Comparison of ENCODE assay signal across 1 cellular context in genomic region chr7:77403957-77404356, GRCh38.
TF ChIP-seq lines count a peak whose summit lies in the region.

No MANE protein-coding gene starts in this region.

TF ChIP-seq in HCT116, 20 proteins besides CTCF, POLR2A, EP300 and RAD21 (continued from another document):
- TF ChIP-seq ZFX (IDR thresholded peaks at IDR 0.05): no peak
- TF ChIP-seq SIN3A (IDR thresholded peaks at IDR 0.05; ENCODE audit: low read depth): no peak
- no peak for TF ChIP-seq CEBPB (IDR thresholded peaks at IDR 0.05; ENCODE audit: low read depth)
- TF ChIP-seq MAX (IDR thresholded peaks at IDR 0.05): no peak
- no peak for TF ChIP-seq ATF3 (IDR thresholded peaks at IDR 0.05)
- no peak for TF ChIP-seq JUND (IDR thresholded peaks at IDR 0.05)
- TF ChIP-seq EZH2phosphoT487 (IDR thresholded peaks at IDR 0.05; ENCODE audit: borderline replicate concordance): no peak
